ENCODE assay signal across 8 cellular contexts in the genomic region with DNA sequence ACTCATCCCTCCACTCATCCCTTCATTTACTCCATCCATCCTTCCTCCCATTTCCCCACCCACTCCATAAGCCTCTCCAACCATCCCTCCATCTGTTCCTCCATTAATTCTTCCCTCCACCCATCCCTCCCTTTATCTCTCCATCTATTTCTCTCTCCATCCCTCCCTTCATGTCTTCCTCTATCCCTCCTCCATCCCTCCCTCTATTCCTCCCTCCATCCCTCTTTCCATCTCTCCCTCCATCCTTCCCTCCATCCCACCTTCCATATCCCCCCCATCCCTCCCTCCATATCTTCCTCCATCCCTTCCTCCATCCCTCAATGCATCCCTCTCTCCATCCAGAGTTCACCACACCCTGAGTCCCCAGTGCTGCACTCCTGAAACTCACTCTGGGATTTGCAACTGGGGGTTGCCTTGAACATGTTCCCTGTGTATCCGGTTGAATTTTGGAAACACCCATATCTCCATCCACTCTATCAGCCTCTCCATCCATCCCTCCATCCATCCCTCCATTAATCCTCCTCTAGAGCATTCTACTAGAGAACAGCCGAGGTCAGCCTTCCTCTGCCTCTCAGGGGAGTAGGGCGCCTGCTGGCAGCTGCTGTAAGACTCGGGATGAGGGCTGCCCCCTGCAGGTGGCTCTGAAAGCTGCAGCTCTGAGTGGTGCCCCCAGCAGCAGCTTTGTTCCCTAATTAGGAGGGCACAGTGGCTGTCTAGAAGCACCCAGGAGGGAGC. TPM values are rescaled to one million over a fixed set of nuclear protein-coding genes. Genes with fewer than 3 reads are reported as not detected.
DNase-seq lines count a peak whose midpoint lies in the region; ATAC-seq and TF ChIP-seq lines count a peak whose summit lies in the region.

No MANE protein-coding gene starts in this region.

- intact Hi-C loops in Right ventricle myocardium superior (cut with DNase I), result loop anchor here (10.0 kb wide), 1 partner anchor 94 kb away; no protein-coding TSS in a partner anchor

- TF ChIP-seq CTCF in GM12872 (IDR thresholded peaks at IDR 0.05; ENCODE audit: insufficient read depth, low read depth, low read length), result peak; percentile 95

- ATAC-seq in Right ventricle myocardium superior (ENCODE audit: poor library complexity) (peak; percentile 67), HG02938 (IDR thresholded peaks at IDR 0.05; ENCODE audit: unreplicated experiment) (no peak)

- DNase-seq in LHCN-M2 (ENCODE audit: low read depth) (peak; percentile 37), SKM-1 treated with dmso at 0.1 percent for 144 hours (lab: John Stamatoyannopoulos, UW; ENCODE audit: unreplicated experiment) (peak; percentile 66), Right ventricle myocardium superior (peak; percentile 85), putamen (ENCODE audit: low spot score) (peak; percentile 80), T1000 (lab: John Stamatoyannopoulos, UW) (no peak)
- peak; percentile 84 for DNase-seq in activated naive CD4-positive, alpha-beta T cell treated with anti-CD3 and anti-CD28 coated beads, Interleukin-2, amount 50 U/mL, for 16 hours

RNA-seq across cellular contexts. Expression of gene ABCG1, which starts 39.4 kb away (rescaled TPM):
- not detected in 2 replicates for total RNA-seq in LHCN-M2 (2014; rRNA removed)
- not detected for polyA plus RNA-seq in LHCN-M2 (2012)
- total RNA-seq in Right ventricle myocardium superior, result 7.3 TPM

RNA-seq across cellular contexts. Expression of gene TFF3, which starts 56.9 kb away (rescaled TPM):
- total RNA-seq in LHCN-M2 (2014; rRNA removed), result not detected in 2 replicates
- polyA plus RNA-seq in LHCN-M2 (2012), result not detected
- 1.00 TPM for total RNA-seq in Right ventricle myocardium superior
